In the genomic region with DNA sequence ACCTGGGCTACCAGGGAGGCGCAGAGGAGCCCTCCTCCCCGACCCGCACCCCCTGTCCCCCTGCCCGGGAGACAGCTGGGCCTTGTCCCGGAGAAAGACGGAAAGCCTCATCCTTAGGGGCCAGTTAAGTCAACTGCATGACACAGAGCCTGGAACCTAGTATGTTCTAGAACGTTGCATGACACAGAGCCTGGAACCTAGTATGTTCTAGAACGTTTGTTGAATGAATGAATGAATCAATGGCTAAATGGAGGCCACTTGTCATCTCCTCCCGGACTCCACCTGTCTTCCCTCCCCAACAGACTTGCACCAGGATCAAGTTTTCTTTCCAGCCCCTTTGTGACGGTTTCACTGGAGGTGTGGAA, we compare ENCODE assay signal across 2 cellular contexts.
A peak's percentile ranks its signal among the peaks of the same experiment; 100 is the strongest.
TF ChIP-seq lines count a peak whose summit lies in the region.

No MANE protein-coding gene starts in this region.

TF ChIP-seq in liver, 16 proteins besides CTCF, POLR2A, EP300 and RAD21:
- no peak for TF ChIP-seq FOXA1 (IDR thresholded peaks at IDR 0.05)
- TF ChIP-seq YY1 (IDR thresholded peaks at IDR 0.05): peak; percentile 14
- TF ChIP-seq, protein P1, sequence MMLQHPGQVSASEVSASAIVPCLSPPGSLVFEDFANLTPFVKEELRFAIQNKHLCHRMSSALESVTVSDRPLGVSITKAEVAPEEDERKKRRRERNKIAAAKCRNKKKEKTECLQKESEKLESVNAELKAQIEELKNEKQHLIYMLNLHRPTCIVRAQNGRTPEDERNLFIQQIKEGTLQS (IDR thresholded peaks at IDR 0.05): no peak
- TF ChIP-seq TAF1 (conservative IDR thresholded peaks at IDR 0.05): no peak
- no peak for TF ChIP-seq GABPA (IDR thresholded peaks at IDR 0.05 in 1 of 2, conservative IDR thresholded peaks at IDR 0.05 in 1 of 2)
- TF ChIP-seq, protein P2, sequence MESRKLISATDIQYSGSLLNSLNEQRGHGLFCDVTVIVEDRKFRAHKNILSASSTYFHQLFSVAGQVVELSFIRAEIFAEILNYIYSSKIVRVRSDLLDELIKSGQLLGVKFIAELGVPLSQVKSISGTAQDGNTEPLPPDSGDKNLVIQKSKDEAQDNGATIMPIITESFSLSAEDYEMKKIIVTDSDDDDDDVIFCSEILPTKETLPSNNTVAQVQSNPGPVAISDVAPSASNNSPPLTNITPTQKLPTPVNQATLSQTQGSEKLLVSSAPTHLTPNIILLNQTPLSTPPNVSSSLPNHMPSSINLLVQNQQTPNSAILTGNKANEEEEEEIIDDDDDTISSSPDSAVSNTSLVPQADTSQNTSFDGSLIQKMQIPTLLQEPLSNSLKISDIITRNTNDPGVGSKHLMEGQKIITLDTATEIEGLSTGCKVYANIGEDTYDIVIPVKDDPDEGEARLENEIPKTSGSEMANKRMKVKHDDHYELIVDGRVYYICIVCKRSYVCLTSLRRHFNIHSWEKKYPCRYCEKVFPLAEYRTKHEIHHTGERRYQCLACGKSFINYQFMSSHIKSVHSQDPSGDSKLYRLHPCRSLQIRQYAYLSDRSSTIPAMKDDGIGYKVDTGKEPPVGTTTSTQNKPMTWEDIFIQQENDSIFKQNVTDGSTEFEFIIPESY (IDR thresholded peaks at IDR 0.05): no peak
- no peak for TF ChIP-seq RXRA (IDR thresholded peaks at IDR 0.05)

TF ChIP-seq in HepG2, 621 proteins besides CTCF, POLR2A, EP300 and RAD21:
- TF ChIP-seq MEF2D (CRISPR knock-in tag; IDR thresholded peaks at IDR 0.05) (no peak), FOXP1 (IDR thresholded peaks at IDR 0.05) (no peak), FOXP1 (CRISPR knock-in tag; IDR thresholded peaks at IDR 0.05) (no peak), ZNF234 (CRISPR knock-in tag; conservative IDR thresholded peaks at IDR 0.05) (no peak), CREM (IDR thresholded peaks at IDR 0.05) (no peak), CREM (CRISPR knock-in tag; IDR thresholded peaks at IDR 0.05) (no peak), ZNF205 (CRISPR knock-in tag; IDR thresholded peaks at IDR 0.05) (no peak), SSRP1 (CRISPR knock-in tag; IDR thresholded peaks at IDR 0.05) (no peak), GABPA (IDR thresholded peaks at IDR 0.05; ENCODE audit: low read depth, low read length) (no peak), GABPA (CRISPR knock-in tag; IDR thresholded peaks at IDR 0.05; ENCODE audit: low read depth) (no peak), NFRKB (IDR thresholded peaks at IDR 0.05) (no peak), ZNF101 (CRISPR knock-in tag; IDR thresholded peaks at IDR 0.05; ENCODE audit: borderline replicate concordance, low read depth) (no peak), ZBTB1 (CRISPR knock-in tag; IDR thresholded peaks at IDR 0.05; ENCODE audit: borderline replicate concordance) (no peak), TP53 (CRISPR knock-in tag; conservative IDR thresholded peaks at IDR 0.05) (no peak), ZNF616 (CRISPR knock-in tag; IDR thresholded peaks at IDR 0.05; ENCODE audit: low read depth) (no peak), ZNF547 (CRISPR knock-in tag; IDR thresholded peaks at IDR 0.05) (no peak)
- TF ChIP-seq, protein P3, sequence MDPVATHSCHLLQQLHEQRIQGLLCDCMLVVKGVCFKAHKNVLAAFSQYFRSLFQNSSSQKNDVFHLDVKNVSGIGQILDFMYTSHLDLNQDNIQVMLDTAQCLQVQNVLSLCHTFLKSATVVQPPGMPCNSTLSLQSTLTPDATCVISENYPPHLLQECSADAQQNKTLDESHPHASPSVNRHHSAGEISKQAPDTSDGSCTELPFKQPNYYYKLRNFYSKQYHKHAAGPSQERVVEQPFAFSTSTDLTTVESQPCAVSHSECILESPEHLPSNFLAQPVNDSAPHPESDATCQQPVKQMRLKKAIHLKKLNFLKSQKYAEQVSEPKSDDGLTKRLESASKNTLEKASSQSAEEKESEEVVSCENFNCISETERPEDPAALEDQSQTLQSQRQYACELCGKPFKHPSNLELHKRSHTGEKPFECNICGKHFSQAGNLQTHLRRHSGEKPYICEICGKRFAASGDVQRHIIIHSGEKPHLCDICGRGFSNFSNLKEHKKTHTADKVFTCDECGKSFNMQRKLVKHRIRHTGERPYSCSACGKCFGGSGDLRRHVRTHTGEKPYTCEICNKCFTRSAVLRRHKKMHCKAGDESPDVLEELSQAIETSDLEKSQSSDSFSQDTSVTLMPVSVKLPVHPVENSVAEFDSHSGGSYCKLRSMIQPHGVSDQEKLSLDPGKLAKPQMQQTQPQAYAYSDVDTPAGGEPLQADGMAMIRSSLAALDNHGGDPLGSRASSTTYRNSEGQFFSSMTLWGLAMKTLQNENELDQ (CRISPR knock-in tag; IDR thresholded peaks at IDR 0.05; ENCODE audit: borderline replicate concordance): no peak
